In genomic region chr16:75262104-75262799, GRCh38 we compare ENCODE assay signal across 14 cellular contexts. TPM values are rescaled to one million over a fixed set of nuclear protein-coding genes. Genes with fewer than 3 reads are reported as not detected.
DNase-seq lines count a peak whose midpoint lies in the region; ATAC-seq, FAIRE-seq and TF ChIP-seq lines count a peak whose summit lies in the region.
"Had no signal": no experiment of that assay in that cellular context is flagged by ENCODE, and none has a peak within 500 bp of the region (broad histone marks: within the 10 kb centered on the region; RNA-seq: fewer than 3 reads in every experiment).

No MANE protein-coding gene starts in this region.

- peaks cover 40% of the 10 kb centered on the region for H3K27me3 Mint-ChIP-seq in T-helper 2 cell treated with Interferon-gamma antibody and Interleukin-4, amounts not matched to agents 5 μg/mL and 100 μg/mL, for 36 hours (ENCODE audit: low read depth)

- H3K9me3 ChIP-seq in left lung: no peaks in the 10 kb centered on the region

- intact Hi-C loops in left lung (cut with DNase I): no loop called here

- no peak overlapping the region for H3K4me3 ChIP-seq in left lung

- H3K27me3 ChIP-seq in left lung: peaks cover 0 to 57% of the 10 kb centered on the region in 2 donors

- H3K4me1 ChIP-seq in left lung: peaks cover 40 to 68% of the 10 kb centered on the region in 2 donors

- H3K27ac ChIP-seq in cingulate gyrus (ENCODE audit: low read depth, low read length) (peak overlapping the region; percentile 15), left lung (peak overlapping the region; percentile 7 to 13)

- ATAC-seq in left lung (no peak), GM21515 (IDR thresholded peaks at IDR 0.05; ENCODE audit: unreplicated experiment) (no peak)
- ATAC-seq in stimulated activated effector memory CD8-positive, alpha-beta T cell treated with anti-CD3 and anti-CD28 coated beads, Interleukin-12 subunit alpha, Interleukin-12 subunit beta, amount 100 ng/mL, for 72 hours: peak; percentile 3
- ATAC-seq: T-cell had no signal

- no peak for DNase-seq in HTR-8/SVneo (ENCODE audit: insufficient read length, low spot score)
- DNase-seq in left lung: no peak
- no peak for DNase-seq in stimulated activated effector memory CD8-positive, alpha-beta T cell treated with anti-CD3 and anti-CD28 coated beads, Interleukin-12 subunit alpha, Interleukin-12 subunit beta, amount 100 ng/mL, for 72 hours (ENCODE audit: low spot score in 2 of 2)
- no peak for DNase-seq in T-helper 2 cell treated with Interferon-gamma antibody and Interleukin-4, amounts not matched to agents 5 μg/mL and 100 μg/mL, for 36 hours (ENCODE audit: low spot score)
- no peak for DNase-seq in NCI-H1436 treated with DMSO at 0.1 percent for 48 hours (lab: John Stamatoyannopoulos, UW)
- no peak for DNase-seq in NCI-H774 (lab: John Stamatoyannopoulos, UW)
- DNase-seq: activated CD8-positive, alpha-beta memory T cell treated with anti-CD3 and anti-CD28 coated beads, Interleukin-2, amount 50 U/mL, for 48 hours; EL; NCI-H510A; retina; T-cell had no signal

- H3K9me3 Mint-ChIP-seq in stimulated activated effector memory CD8-positive, alpha-beta T cell treated with anti-CD3 and anti-CD28 coated beads, Interleukin-12 subunit alpha, Interleukin-12 subunit beta, amount 100 ng/mL, for 72 hours: no peaks in the 10 kb centered on the region
- no peaks in the 10 kb centered on the region for H3K9me3 Mint-ChIP-seq in T-helper 2 cell treated with Interferon-gamma antibody and Interleukin-4, amounts not matched to agents 5 μg/mL and 100 μg/mL, for 36 hours
- H3K9me3 Mint-ChIP-seq: central memory CD8-positive, alpha-beta T cell; T-cell had no signal

- H3K36me3 Mint-ChIP-seq in stimulated activated effector memory CD8-positive, alpha-beta T cell treated with anti-CD3 and anti-CD28 coated beads, Interleukin-12 subunit alpha, Interleukin-12 subunit beta, amount 100 ng/mL, for 72 hours: peaks cover 6% of the 10 kb centered on the region
- no peaks in the 10 kb centered on the region for H3K36me3 Mint-ChIP-seq in T-helper 2 cell treated with Interferon-gamma antibody and Interleukin-4, amounts not matched to agents 5 μg/mL and 100 μg/mL, for 36 hours (ENCODE audit: low read depth)
- H3K36me3 Mint-ChIP-seq: T-cell had no signal

- peak; percentile 48 for FAIRE-seq in HTR-8/SVneo (lab: Jason Lieb, UNC)

- H3K27ac Mint-ChIP-seq in stimulated activated effector memory CD8-positive, alpha-beta T cell treated with anti-CD3 and anti-CD28 coated beads, Interleukin-12 subunit alpha, Interleukin-12 subunit beta, amount 100 ng/mL, for 72 hours: no peak overlapping the region
- H3K27ac Mint-ChIP-seq in T-helper 2 cell treated with Interferon-gamma antibody and Interleukin-4, amounts not matched to agents 5 μg/mL and 100 μg/mL, for 36 hours: no peak overlapping the region

- no peak overlapping the region for H3K4me3 Mint-ChIP-seq in stimulated activated effector memory CD8-positive, alpha-beta T cell treated with anti-CD3 and anti-CD28 coated beads, Interleukin-12 subunit alpha, Interleukin-12 subunit beta, amount 100 ng/mL, for 72 hours
- no peak overlapping the region for H3K4me3 Mint-ChIP-seq in T-helper 2 cell treated with Interferon-gamma antibody and Interleukin-4, amounts not matched to agents 5 μg/mL and 100 μg/mL, for 36 hours
- H3K4me3 Mint-ChIP-seq: central memory CD8-positive, alpha-beta T cell; T-cell had no signal

- H3K36me3 ChIP-seq in left lung: no peaks in the 10 kb centered on the region

- no peak for TF ChIP-seq CTCF in left lung (IDR thresholded peaks at IDR 0.05)

- peaks cover 14% of the 10 kb centered on the region for H3K4me1 Mint-ChIP-seq in stimulated activated effector memory CD8-positive, alpha-beta T cell treated with anti-CD3 and anti-CD28 coated beads, Interleukin-12 subunit alpha, Interleukin-12 subunit beta, amount 100 ng/mL, for 72 hours
- H3K4me1 Mint-ChIP-seq in T-helper 2 cell treated with Interferon-gamma antibody and Interleukin-4, amounts not matched to agents 5 μg/mL and 100 μg/mL, for 36 hours (ENCODE audit: low read depth): no peaks in the 10 kb centered on the region

RNA-seq across cellular contexts. Expression of gene BCAR1, which starts 10.8 kb away (rescaled TPM):
- 10 to 100 TPM; 67.6 to 73.6 TPM for total RNA-seq in left lung

RNA-seq across cellular contexts. Expression of gene CTRB1, which starts 43.5 kb away (rescaled TPM):
- not detected for total RNA-seq in left lung

RNA-seq across cellular contexts. Expression of gene CTRB2, which starts 55.3 kb away (rescaled TPM):
- total RNA-seq in left lung: not detected
